In the genomic region with DNA sequence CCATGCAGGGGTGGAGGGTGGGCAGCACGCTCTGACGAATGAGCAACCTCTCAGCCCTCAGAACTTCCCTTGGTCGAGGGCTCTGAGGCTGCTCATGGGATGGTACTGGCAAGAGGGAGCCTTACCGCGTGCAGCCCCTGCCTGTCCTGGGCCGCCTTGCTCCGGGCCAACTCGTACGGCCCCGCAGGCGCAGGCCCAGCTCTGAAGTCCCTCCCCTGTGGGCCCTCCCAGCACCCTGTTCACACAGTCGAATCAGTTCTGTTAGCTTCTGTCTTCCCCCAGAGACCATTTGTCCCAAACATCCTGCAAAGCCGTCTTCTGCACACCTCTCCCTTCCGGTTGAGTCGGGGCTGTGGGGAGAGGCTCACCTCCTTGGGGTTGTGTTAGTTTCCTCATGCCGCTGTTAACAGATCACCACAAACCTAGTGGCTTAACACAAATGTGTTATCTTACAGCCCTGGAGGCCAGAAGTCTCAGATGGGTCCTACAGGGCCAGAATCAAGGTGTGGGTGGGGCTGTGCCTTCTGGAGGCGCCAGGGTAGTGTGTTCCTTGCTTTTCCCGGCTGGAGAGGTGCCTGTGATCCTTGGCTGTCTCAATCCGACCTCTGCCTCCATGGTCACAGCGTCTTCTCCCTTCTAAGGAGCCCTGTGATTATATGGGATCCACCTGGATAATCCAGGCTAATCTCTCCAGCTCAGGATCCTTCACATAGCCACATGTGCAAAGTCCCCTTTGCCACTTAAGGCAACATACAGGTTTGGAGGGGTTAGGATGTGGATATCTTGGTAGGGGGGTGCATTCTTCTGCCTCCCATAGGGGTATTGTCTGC, we compare ENCODE assay signal across 8 cellular contexts. TPM values are rescaled to one million over a fixed set of nuclear protein-coding genes. Genes with fewer than 3 reads are reported as not detected.
A peak's percentile ranks its signal among the peaks of the same experiment; 100 is the strongest.
DNase-seq lines count a peak whose midpoint lies in the region; TF ChIP-seq lines count a peak whose summit lies in the region.

No MANE protein-coding gene starts in this region.

- H3K27me3 ChIP-seq in HUES6 (ENCODE audit: control insufficient read depth, insufficient read depth, low read length): peaks cover 21% of the 10 kb centered on the region

- no peaks in the 10 kb centered on the region for H3K36me3 ChIP-seq in HUES6 (ENCODE audit: control insufficient read depth, insufficient read depth, low read length)

- H3K9me3 ChIP-seq in HUES6 (ENCODE audit: control insufficient read depth, insufficient read depth, low read depth, low read length): peaks cover 4% of the 10 kb centered on the region; the same call in 1 of the 2 replicates

- peak overlapping the region; percentile 71 for H3K9ac ChIP-seq in HUES6 (ENCODE audit: low read length)

- peak overlapping the region; percentile 79 for H3K4me3 ChIP-seq in HUES6 (ENCODE audit: low read depth, low read length)
- peak overlapping the region; percentile 58 for H3K4me3 ChIP-seq in fibroblast of pulmonary artery (replicated peaks; ENCODE audit: low read depth, low read length)

- DNase-seq in activated effector memory CD4-positive, alpha-beta T cell treated with anti-CD3 and anti-CD28 coated beads, Interleukin-2, amount 50 U/mL, for 16 hours: peak; percentile 78
- DNase-seq in activated effector memory CD4-positive, alpha-beta T cell treated with Interleukin-2 at 50 U/mL for 16 hours: no peak
- DNase-seq in activated CD8-positive, alpha-beta memory T cell treated with anti-CD3 and anti-CD28 coated beads, Interleukin-2, amount 50 U/mL, for 48 hours: peak; percentile 77
- DNase-seq in fibroblast of pulmonary artery (ENCODE audit: low read depth) (peak; percentile 29), posterior vena cava (ENCODE audit: low spot score) (peak; percentile 84), ecto neural progenitor cell (ENCODE audit: low spot score) (no peak), NCI-H1092 (lab: John Stamatoyannopoulos, UW) (no peak)

- peak overlapping the region; percentile 58; the same call in 1 of the 2 replicates for H3K27ac ChIP-seq in HUES6 (ENCODE audit: low read depth, low read length)

- no peak for TF ChIP-seq CTCF in fibroblast of pulmonary artery (IDR thresholded peaks at IDR 0.05; ENCODE audit: low read length, missing control alignments)

- intact Hi-C loops in posterior vena cava (cut with DNase I): no loop called here

- H3K4me1 ChIP-seq in HUES6 (ENCODE audit: control insufficient read depth, insufficient read depth, low read length): peaks cover 19% of the 10 kb centered on the region

RNA-seq across cellular contexts. Expression of gene HVCN1, which starts 0.9 kb away (rescaled TPM):
- 1 to 10 TPM; 3.6 to 8.5 TPM for total RNA-seq in posterior vena cava

RNA-seq across cellular contexts. Expression of gene PPP1CC, which starts 52.9 kb away (rescaled TPM):
- total RNA-seq in posterior vena cava: 10 to 100 TPM; 91.0 to 98.0 TPM

Comparison
In these comparisons a context has a peak if more than half of its experiments do, and no peak if none do; other contexts are left out.
1. DNase-seq: peak in activated effector memory CD4-positive, alpha-beta T cell treated with anti-CD3 and anti-CD28 coated beads, Interleukin-2, amount 50 U/mL, for 16 hours (single experiment), activated CD8-positive, alpha-beta memory T cell treated with anti-CD3 and anti-CD28 coated beads, Interleukin-2, amount 50 U/mL, for 48 hours (single experiment), fibroblast of pulmonary artery (single experiment) and posterior vena cava (single experiment); none in activated effector memory CD4-positive, alpha-beta T cell treated with Interleukin-2 at 50 U/mL for 16 hours (single experiment), ecto neural progenitor cell (single experiment) and NCI-H1092 (single experiment).